In the genomic region with DNA sequence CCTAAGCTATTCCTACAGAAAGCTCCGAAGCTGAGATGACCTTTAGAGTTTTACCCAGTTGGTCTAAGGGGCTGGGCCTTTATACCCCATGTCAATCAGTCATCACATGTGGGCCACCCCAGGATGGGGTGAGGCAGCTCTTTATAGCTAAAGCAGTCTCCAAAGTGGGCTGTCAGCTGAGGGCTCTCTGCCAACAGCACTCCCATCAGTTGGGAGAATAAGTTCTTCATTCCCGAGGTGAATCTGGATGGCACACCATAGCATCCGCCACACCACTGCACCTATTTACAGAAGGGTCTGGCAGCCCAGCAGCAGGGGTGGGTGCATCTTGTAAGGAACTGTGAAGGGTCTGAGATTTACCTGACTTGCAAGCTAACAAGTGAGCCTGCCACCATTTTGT, we compare ENCODE assay signal across 28 cellular contexts.
"Had no signal": no experiment of that assay in that cellular context is flagged by ENCODE, and none has a peak within 500 bp of the region (broad histone marks: within the 10 kb centered on the region; RNA-seq: fewer than 3 reads in every experiment).

No MANE protein-coding gene starts in this region.

- H3K27ac ChIP-seq: stomach, suprapubic skin, testis, thoracic aorta, thyroid gland, tibial artery, tibial nerve, transverse colon, upper lobe of left lung, upper lobe of right lung, uterus, vagina had no signal

- ATAC-seq: stimulated activated effector memory CD8-positive, alpha-beta T cell treated with anti-CD3 and anti-CD28 coated beads, Interleukin-12 subunit alpha, Interleukin-12 subunit beta, amount 100 ng/mL, for 72 hours; stimulated activated memory B cell treated with anti-CD40 and anti-IgM and Interleukin-4, amounts not matched to agents 10 μg/mL and 1 μg/mL and 100 μg/mL, for 72 hours; stimulated activated naive B cell treated with anti-CD40 and anti-IgM and Interleukin-4, amounts not matched to agents 10 μg/mL and 1 μg/mL and 100 μg/mL, for 72 hours; stimulated activated naive CD8-positive, alpha-beta T cell treated with anti-CD3 and anti-CD28 coated beads, Interleukin-15, amount 100 ng/mL, for 72 hours; stimulated activated naive CD8-positive, alpha-beta T cell treated with anti-CD3 and anti-CD28 coated beads, Interleukin-15, Interleukin-2, amounts not matched to agents 100 U/mL and 50 U/mL, for 24 hours; upper lobe of right lung had no signal

- H3K4me3 ChIP-seq: stomach, suprapubic skin, testis, thoracic aorta, thyroid gland, tibial artery, tibial nerve, transverse colon, upper lobe of left lung, upper lobe of right lung, uterus, vagina had no signal

- H3K36me3 ChIP-seq: thyroid gland, uterus had no signal

- H3K4me3 Mint-ChIP-seq: stimulated activated effector memory CD8-positive, alpha-beta T cell treated with anti-CD3 and anti-CD28 coated beads, Interleukin-12 subunit alpha, Interleukin-12 subunit beta, amount 100 ng/mL, for 72 hours; stimulated activated memory B cell treated with anti-CD40 and anti-IgM and Interleukin-4, amounts not matched to agents 10 μg/mL and 1 μg/mL and 100 μg/mL, for 72 hours; stimulated activated naive B cell treated with anti-CD40 and anti-IgM and Interleukin-4, amounts not matched to agents 10 μg/mL and 1 μg/mL and 100 μg/mL, for 72 hours; stimulated activated naive CD8-positive, alpha-beta T cell treated with anti-CD3 and anti-CD28 coated beads, Interleukin-15, amount 100 ng/mL, for 72 hours; stimulated activated naive CD8-positive, alpha-beta T cell treated with anti-CD3 and anti-CD28 coated beads, Interleukin-15, Interleukin-2, amounts not matched to agents 100 ng/mL and 50 ng/mL, for 24 hours; type B pancreatic cell had no signal

- H3K4me1 ChIP-seq: stomach, suprapubic skin, testis, thyroid gland, tibial artery, tibial nerve, transverse colon, upper lobe of left lung, upper lobe of right lung, uterus had no signal

- H3K9me3 ChIP-seq: stomach, suprapubic skin, testis, thoracic aorta, thyroid gland, tibial artery, tibial nerve, transverse colon, upper lobe of left lung, upper lobe of right lung, uterus, vagina had no signal

- H3K9me3 Mint-ChIP-seq: stimulated activated effector memory CD8-positive, alpha-beta T cell treated with anti-CD3 and anti-CD28 coated beads, Interleukin-12 subunit alpha, Interleukin-12 subunit beta, amount 100 ng/mL, for 72 hours; stimulated activated naive CD8-positive, alpha-beta T cell treated with anti-CD3 and anti-CD28 coated beads, Interleukin-15, amount 100 ng/mL, for 72 hours; stimulated activated naive CD8-positive, alpha-beta T cell treated with anti-CD3 and anti-CD28 coated beads, Interleukin-15, Interleukin-2, amounts not matched to agents 100 ng/mL and 50 ng/mL, for 24 hours; type B pancreatic cell had no signal

- H3K27me3 Mint-ChIP-seq: stimulated activated memory B cell treated with anti-CD40 and anti-IgM and Interleukin-4, amounts not matched to agents 10 μg/mL and 1 μg/mL and 100 μg/mL, for 72 hours; stimulated activated naive B cell treated with anti-CD40 and anti-IgM and Interleukin-4, amounts not matched to agents 10 μg/mL and 1 μg/mL and 100 μg/mL, for 72 hours; stimulated activated naive CD8-positive, alpha-beta T cell treated with anti-CD3 and anti-CD28 coated beads, Interleukin-15, amount 100 ng/mL, for 72 hours; stimulated activated naive CD8-positive, alpha-beta T cell treated with anti-CD3 and anti-CD28 coated beads, Interleukin-15, Interleukin-2, amounts not matched to agents 100 ng/mL and 50 ng/mL, for 24 hours; type B pancreatic cell had no signal

- H3K27ac Mint-ChIP-seq: stimulated activated effector memory CD8-positive, alpha-beta T cell treated with anti-CD3 and anti-CD28 coated beads, Interleukin-12 subunit alpha, Interleukin-12 subunit beta, amount 100 ng/mL, for 72 hours; stimulated activated memory B cell treated with anti-CD40 and anti-IgM and Interleukin-4, amounts not matched to agents 10 μg/mL and 1 μg/mL and 100 μg/mL, for 72 hours; stimulated activated naive B cell treated with anti-CD40 and anti-IgM and Interleukin-4, amounts not matched to agents 10 μg/mL and 1 μg/mL and 100 μg/mL, for 72 hours; stimulated activated naive CD8-positive, alpha-beta T cell treated with anti-CD3 and anti-CD28 coated beads, Interleukin-15, amount 100 ng/mL, for 72 hours; stimulated activated naive CD8-positive, alpha-beta T cell treated with anti-CD3 and anti-CD28 coated beads, Interleukin-15, Interleukin-2, amounts not matched to agents 100 ng/mL and 50 ng/mL, for 24 hours; type B pancreatic cell had no signal

- DNase-seq: stimulated activated CD4-positive, alpha-beta T cell treated with anti-CD3 and anti-CD28 coated beads, Interleukin-2, amount 100 ng/mL, for 48 hours; stimulated activated CD4-positive, alpha-beta T cell treated with anti-CD3 and anti-CD28 coated beads, Interleukin-4, amount 100 ng/mL, for 1 hour; stimulated activated CD4-positive, alpha-beta T cell treated with anti-CD3 and anti-CD28 coated beads, Interleukin-4, amount 100 ng/mL, for 24 hours; stimulated activated CD4-positive, alpha-beta T cell treated with anti-CD3 and anti-CD28 coated beads, Interleukin-4, amount 100 ng/mL, for 4 hours; stimulated activated CD8-positive, alpha-beta memory T cell treated with anti-CD3 and anti-CD28 coated beads, Interleukin-4, amount 100 ng/mL, for 48 hours; stimulated activated naive B cell treated with anti-CD40 and anti-IgM and Interleukin-4, amounts not matched to agents 10 μg/mL and 1 μg/mL and 100 μg/mL, for 72 hours; stimulated activated naive CD4-positive, alpha-beta T cell; stimulated activated naive CD4-positive, alpha-beta T cell treated with Interleukin-2 at 50 U/mL for 16 hours; stimulated activated naive CD8-positive, alpha-beta T cell treated with anti-CD3 and anti-CD28 coated beads, Interleukin-15, amount 100 ng/mL, for 72 hours; stimulated activated naive CD8-positive, alpha-beta T cell treated with anti-CD3 and anti-CD28 coated beads, Interleukin-15, Interleukin-2, amounts not matched to agents 100 U/mL and 50 U/mL, for 24 hours; stomach; substantia nigra; testis; thyroid gland; tibial artery; transverse colon; trophoblast cell; upper lobe of left lung; upper lobe of right lung; uterus had no signal

- H3K4me1 Mint-ChIP-seq: stimulated activated effector memory CD8-positive, alpha-beta T cell treated with anti-CD3 and anti-CD28 coated beads, Interleukin-12 subunit alpha, Interleukin-12 subunit beta, amount 100 ng/mL, for 72 hours; stimulated activated memory B cell treated with anti-CD40 and anti-IgM and Interleukin-4, amounts not matched to agents 10 μg/mL and 1 μg/mL and 100 μg/mL, for 72 hours; stimulated activated naive B cell treated with anti-CD40 and anti-IgM and Interleukin-4, amounts not matched to agents 10 μg/mL and 1 μg/mL and 100 μg/mL, for 72 hours; stimulated activated naive CD8-positive, alpha-beta T cell treated with anti-CD3 and anti-CD28 coated beads, Interleukin-15, amount 100 ng/mL, for 72 hours had no signal

- H3K27me3 ChIP-seq: stomach, suprapubic skin, testis, thyroid gland, tibial artery, tibial nerve, transverse colon, upper lobe of left lung, upper lobe of right lung, uterus, vagina had no signal
